ENCODE assay signal across 26 cellular contexts in genomic region chr15:43070249-43070648, GRCh38.
"Had no signal": no experiment of that assay in that cellular context is flagged by ENCODE, and none has a peak within 500 bp of the region (broad histone marks: within the 10 kb centered on the region; RNA-seq: fewer than 3 reads in every experiment).

No MANE protein-coding gene starts in this region.

- H3K4me3 ChIP-seq: colonic mucosa, coronary artery, dorsolateral prefrontal cortex, esophagus muscularis mucosa, esophagus squamous epithelium, gastrocnemius medialis, gastroesophageal sphincter had no signal

- DNase-seq: colonic mucosa; cortex of kidney; dermis blood vessel endothelial cell; dorsolateral prefrontal cortex; effector CD4-positive, alpha-beta T cell; effector CD8-positive, alpha-beta T cell; effector memory CD4-positive, alpha-beta T cell; effector memory CD8-positive, alpha-beta T cell; endodermal cell; erythroblast; esophagus squamous epithelium; foreskin fibroblast; foreskin keratinocyte; foreskin melanocyte; gastrocnemius medialis; glutamatergic neuron; head of caudate nucleus; heart right ventricle had no signal

- H3K27ac ChIP-seq: colonic mucosa, coronary artery, epithelial cell of prostate, esophagus muscularis mucosa, esophagus squamous epithelium, foreskin keratinocyte, gastrocnemius medialis, gastroesophageal sphincter had no signal

- H3K27me3 ChIP-seq: colonic mucosa, dorsolateral prefrontal cortex, esophagus muscularis mucosa, esophagus squamous epithelium, foreskin keratinocyte, gastrocnemius medialis, gastroesophageal sphincter, heart right ventricle had no signal

- H3K9me3 ChIP-seq: colonic mucosa, esophagus muscularis mucosa, esophagus squamous epithelium, gastrocnemius medialis, gastroesophageal sphincter, heart right ventricle had no signal

- ATAC-seq: effector memory CD8-positive, alpha-beta T cell; esophagus mucosa; foreskin keratinocyte; gastrocnemius medialis; gastroesophageal sphincter had no signal

- FAIRE-seq: colon, endometrium, endothelial cell of umbilical vein had no signal

- H3K36me3 ChIP-seq: colonic mucosa had no signal

- H3K4me1 ChIP-seq: colonic mucosa, esophagus muscularis mucosa, esophagus squamous epithelium, foreskin keratinocyte, gastrocnemius medialis, gastroesophageal sphincter, heart right ventricle had no signal
